Comparison of ENCODE assay signal across 12 cellular contexts in genomic region chr12:56520025-56520810, GRCh38. TPM values are rescaled to one million over a fixed set of nuclear protein-coding genes. Genes with fewer than 3 reads are reported as not detected.
DNase-seq lines count a peak whose midpoint lies in the region; ATAC-seq, FAIRE-seq and TF ChIP-seq lines count a peak whose summit lies in the region.
"Had no signal": no experiment of that assay in that cellular context is flagged by ENCODE, and none has a peak within 500 bp of the region (broad histone marks: within the 10 kb centered on the region; RNA-seq: fewer than 3 reads in every experiment).

No MANE protein-coding gene starts in this region.

- H3K27me3 ChIP-seq in astrocyte (ENCODE audit: insufficient read depth, low read length) (no peaks in the 10 kb centered on the region), hepatocyte (no peaks in the 10 kb centered on the region), skeletal muscle tissue (ENCODE audit: control insufficient read depth in 3 of 3, insufficient read depth in 3 of 3, low read length in 3 of 3) (no peaks in the 10 kb centered on the region)

- H2AFZ ChIP-seq in astrocyte (ENCODE audit: low read depth, low read length) = peak overlapping the region; percentile 1
- peak overlapping the region; percentile 29 for H2AFZ ChIP-seq in hepatocyte

- H3K9me3 ChIP-seq in astrocyte (ENCODE audit: insufficient read depth, low read depth, low read length) (no peaks in the 10 kb centered on the region), hepatocyte (ENCODE audit: low read depth) (no peaks in the 10 kb centered on the region), skeletal muscle tissue (ENCODE audit: control insufficient read depth in 3 of 3, low read length in 3 of 3) (no peaks in the 10 kb centered on the region)

- no peak for DNase-seq in astrocyte (ENCODE audit: low read depth)
- DNase-seq in hepatocyte (ENCODE audit: low spot score) = no peak
- DNase-seq in activated T-cell treated with anti-CD3 and anti-CD28 coated beads, Interleukin-2, amount 50 U/mL, for 48 hours = no peak
- no peak for DNase-seq in kidney glomerular epithelial cell (lab: John Stamatoyannopoulos, UW)
- DNase-seq: foreskin melanocyte; GDM1; stimulated activated naive CD8-positive, alpha-beta T cell treated with anti-CD3 and anti-CD28 coated beads, Interleukin-15, amount 100 ng/mL, for 72 hours; T-helper 1 cell had no signal

- H3K36me3 ChIP-seq in astrocyte (ENCODE audit: insufficient read depth, low read length) (no peaks in the 10 kb centered on the region), hepatocyte (replicated peaks; ENCODE audit: insufficient read depth, low read depth) (no peaks in the 10 kb centered on the region), skeletal muscle tissue (ENCODE audit: control insufficient read depth in 3 of 3, insufficient read depth in 3 of 3, low read length in 3 of 3) (no peaks in the 10 kb centered on the region)

- H3K9me3 Mint-ChIP-seq in astrocyte (ENCODE audit: unreplicated experiment) = no peaks in the 10 kb centered on the region
- H3K9me3 Mint-ChIP-seq: stimulated activated naive CD8-positive, alpha-beta T cell treated with anti-CD3 and anti-CD28 coated beads, Interleukin-15, amount 100 ng/mL, for 72 hours had no signal

- H3K9ac ChIP-seq in astrocyte (ENCODE audit: low read length) (no peak overlapping the region), skeletal muscle tissue (ENCODE audit: low read depth in 1 of 3, low read length in 3 of 3) (peak overlapping the region in 2 of 3 donors; percentile 36 to 68)

- H3K4me2 ChIP-seq in astrocyte (ENCODE audit: low read length) = peak overlapping the region; percentile 95
- no peak overlapping the region for H3K4me2 ChIP-seq in hepatocyte

- H3K27me3 Mint-ChIP-seq in astrocyte (ENCODE audit: low read depth, unreplicated experiment) = no peaks in the 10 kb centered on the region
- H3K27me3 Mint-ChIP-seq: stimulated activated naive CD8-positive, alpha-beta T cell treated with anti-CD3 and anti-CD28 coated beads, Interleukin-15, amount 100 ng/mL, for 72 hours had no signal

- no peaks in the 10 kb centered on the region for H3K9me2 ChIP-seq in hepatocyte (replicated peaks; ENCODE audit: insufficient read depth)

- H3K27ac Mint-ChIP-seq in astrocyte (ENCODE audit: unreplicated experiment) = peak overlapping the region; percentile 18
- H3K27ac Mint-ChIP-seq: stimulated activated naive CD8-positive, alpha-beta T cell treated with anti-CD3 and anti-CD28 coated beads, Interleukin-15, amount 100 ng/mL, for 72 hours had no signal

- TF ChIP-seq CTCF in astrocyte (IDR thresholded peaks at IDR 0.05; ENCODE audit: insufficient read depth, low read depth, low read length) (no peak), hepatocyte (IDR thresholded peaks at IDR 0.05; ENCODE audit: poor library complexity) (no peak)

- H3K79me2 ChIP-seq in astrocyte (ENCODE audit: insufficient read depth, low read length) (peaks cover 34% of the 10 kb centered on the region), hepatocyte (peaks cover 30% of the 10 kb centered on the region)

- TF ChIP-seq POLR2A in GM18505 (IDR thresholded peaks at IDR 0.05; ENCODE audit: borderline replicate concordance, extremely low read depth, insufficient read depth, insufficient read length) = no peak

- H3K4me1 Mint-ChIP-seq in astrocyte (ENCODE audit: low read depth, unreplicated experiment) = peaks cover 18% of the 10 kb centered on the region

- H3K27ac ChIP-seq in astrocyte (ENCODE audit: low read depth, low read length) (no peak overlapping the region), hepatocyte (peak overlapping the region; percentile 93), skeletal muscle tissue (ENCODE audit: low read depth, low read length) (peak overlapping the region; percentile 72)

- FAIRE-seq in G401.6 (lab: Jason Lieb, UNC) (peak; percentile 57), astrocyte (lab: Jason Lieb, UNC) (no peak)

- 91% methylated on average over 6 of the region's 6 CpGs for WGBS in hepatocyte (ENCODE audit: low lambda C conversion rate, missing lambda C conversion rate)

- no peak overlapping the region for H3K4me3 Mint-ChIP-seq in astrocyte (ENCODE audit: unreplicated experiment)

- H3K4me1 ChIP-seq in astrocyte (ENCODE audit: insufficient read depth, low read length) (peaks cover 6% of the 10 kb centered on the region), hepatocyte (ENCODE audit: insufficient read depth) (peaks cover 18% of the 10 kb centered on the region), skeletal muscle tissue (ENCODE audit: control insufficient read depth in 3 of 3, insufficient read depth in 3 of 3, low read length in 3 of 3) (peaks cover 3 to 14% (median 3%) of the 10 kb centered on the region in 3 donors)

- no peak for ATAC-seq in HG02840 (IDR thresholded peaks at IDR 0.05; ENCODE audit: low FRiP score, unreplicated experiment)
- ATAC-seq in GM18505 (IDR thresholded peaks at IDR 0.05; ENCODE audit: unreplicated experiment) = no peak
- ATAC-seq: stimulated activated naive CD8-positive, alpha-beta T cell treated with anti-CD3 and anti-CD28 coated beads, Interleukin-15, amount 100 ng/mL, for 72 hours had no signal

- no peak overlapping the region for H3K4me3 ChIP-seq in astrocyte (ENCODE audit: insufficient read depth, low read depth, low read length)
- H3K4me3 ChIP-seq in hepatocyte = no peak overlapping the region
- peak overlapping the region in 2 of 3 donors; percentile 74 to 76 for H3K4me3 ChIP-seq in skeletal muscle tissue (ENCODE audit: low read length in 3 of 3)

- H4K20me1 ChIP-seq in astrocyte (ENCODE audit: insufficient read depth, low read length) = no peaks in the 10 kb centered on the region
- H4K20me1 ChIP-seq in hepatocyte (ENCODE audit: insufficient read depth, poor library complexity, severe bottlenecking) = no peaks in the 10 kb centered on the region

- H3K36me3 Mint-ChIP-seq in astrocyte (ENCODE audit: low read depth, unreplicated experiment) = no peaks in the 10 kb centered on the region

RNA-seq across cellular contexts. Expression of gene RBMS2, which starts 1.4 kb away (rescaled TPM):
- total RNA-seq in astrocyte = 88.3 and 111 TPM in 2 replicates
- 14.6 and 15.2 TPM in 2 replicates for total RNA-seq in hepatocyte
- 15.9 and 18.8 TPM in 2 replicates for polyA plus RNA-seq in hepatocyte
- 12.5 TPM for total RNA-seq in skeletal muscle tissue

RNA-seq across cellular contexts. Expression of gene GLS2, which starts 32.3 kb away (rescaled TPM):
- total RNA-seq in astrocyte = 0.94 and 1.1 TPM in 2 replicates
- total RNA-seq in hepatocyte = 6.1 and 6.4 TPM in 2 replicates
- polyA plus RNA-seq in hepatocyte = 3.3 and 3.5 TPM in 2 replicates
- not detected for total RNA-seq in skeletal muscle tissue

RNA-seq across cellular contexts. Expression of gene SPRYD4, which starts 51.8 kb away (rescaled TPM):
- total RNA-seq in astrocyte (1.6 and 2.0 TPM in 2 replicates), hepatocyte (2.5 and 3.4 TPM in 2 replicates), skeletal muscle tissue (2.1 TPM)
- 3.2 TPM in 2 replicates for polyA plus RNA-seq in hepatocyte

Comparison
In these comparisons a context has a peak if more than half of its experiments do, and no peak if none do; other contexts are left out.
1. H3K4me3 ChIP-seq: peak in skeletal muscle tissue (2 of 3); none in astrocyte (single experiment) and hepatocyte (single experiment).